ENCODE assay signal across 15 cellular contexts in genomic region chr12:121649819-121650353, GRCh38. TPM values are rescaled to one million over a fixed set of nuclear protein-coding genes. Genes with fewer than 3 reads are reported as not detected.
DNase-seq lines count a peak whose midpoint lies in the region; ATAC-seq and TF ChIP-seq lines count a peak whose summit lies in the region.
"Had no signal": no experiment of that assay in that cellular context is flagged by ENCODE, and none has a peak within 500 bp of the region (broad histone marks: within the 10 kb centered on the region; RNA-seq: fewer than 3 reads in every experiment).

No MANE protein-coding gene starts in this region.

- peaks cover 16% of the 10 kb centered on the region for H3K36me3 Mint-ChIP-seq in activated CD8-positive, alpha-beta T cell treated with anti-CD3 and anti-CD28 coated beads for 36 hours (ENCODE audit: low read depth)
- H3K36me3 Mint-ChIP-seq in type B pancreatic cell, result peaks cover 3% of the 10 kb centered on the region
- H3K36me3 Mint-ChIP-seq: brain had no signal

- CTCF ChIA-PET in activated CD8-positive, alpha-beta T cell treated with anti-CD3 and anti-CD28 coated beads for 36 hours (lab: Charles Lee), result interaction anchor here (1.6 to 2.1 kb wide), 2 partner anchors 22 to 32 kb away, joined by 6 to 8 read pairs; no protein-coding TSS in a partner anchor

- POLR2A ChIA-PET in activated CD8-positive, alpha-beta T cell treated with anti-CD3 and anti-CD28 coated beads for 36 hours (lab: Charles Lee), result interaction anchor here (0.6 to 1.3 kb wide), 3 partner anchors 11 to 22 kb away, joined by 3 to 4 read pairs (median 3); no protein-coding TSS in a partner anchor

- DNase-seq in GF-D8 (lab: John Stamatoyannopoulos, UW) (peak; percentile 100), NB4 (ENCODE audit: low read depth) (peak; percentile 100), type B pancreatic cell (ENCODE audit: extremely low spot score, unreplicated experiment) (no peak), OCI-M2 (lab: John Stamatoyannopoulos, UW; ENCODE audit: unreplicated experiment) (no peak), aorta (no peak)
- DNase-seq in activated CD8-positive, alpha-beta T cell treated with anti-CD3 and anti-CD28 coated beads for 36 hours, result peak; percentile 44
- DNase-seq: activated T-cell treated with anti-CD3 and anti-CD28 coated beads, Interleukin-2, amount 50 U/mL, for 4 hours; PC-9; T-helper 9 cell; testis had no signal

- peak; percentile 77 for ATAC-seq in activated CD8-positive, alpha-beta T cell treated with anti-CD3 and anti-CD28 coated beads for 36 hours
- no peak for ATAC-seq in aorta (ENCODE audit: low FRiP score)
- ATAC-seq: gastroesophageal sphincter had no signal

- no peaks in the 10 kb centered on the region for H3K36me3 ChIP-seq in neutrophil
- H3K36me3 ChIP-seq in aorta (ENCODE audit: control insufficient read depth in 1 of 2, insufficient read depth in 2 of 2, low read length in 1 of 2), result no peaks in the 10 kb centered on the region
- H3K36me3 ChIP-seq: gastroesophageal sphincter had no signal

- H3K27me3 Mint-ChIP-seq in activated CD8-positive, alpha-beta T cell treated with anti-CD3 and anti-CD28 coated beads for 36 hours, result no peaks in the 10 kb centered on the region
- H3K27me3 Mint-ChIP-seq in type B pancreatic cell, result no peaks in the 10 kb centered on the region

- H3K27ac ChIP-seq in neutrophil (peak overlapping the region; percentile 80), aorta (ENCODE audit: low read depth in 1 of 2, low read length in 2 of 2) (no peak overlapping the region)
- H3K27ac ChIP-seq: gastroesophageal sphincter, PC-9, testis had no signal

- TF ChIP-seq CTCF in NB4 (IDR thresholded peaks at IDR 0.05; ENCODE audit: low read depth, low read length) (no peak), neutrophil (IDR thresholded peaks at IDR 0.05) (peak; percentile 28), type B pancreatic cell (conservative IDR thresholded peaks at IDR 0.05) (no peak)
- TF ChIP-seq CTCF in activated CD8-positive, alpha-beta T cell treated with anti-CD3 and anti-CD28 coated beads for 36 hours (IDR thresholded peaks at IDR 0.05), result no peak

- WGBS in aorta, 2 donors, result 97 to 98% methylated on average over 8 of the region's 8 CpGs

- no peak overlapping the region for H3K4me3 ChIP-seq in NB4 (ENCODE audit: low read depth, low read length)
- peak overlapping the region; percentile 6 to 32 for H3K4me3 ChIP-seq in neutrophil (ENCODE audit: low read depth in 1 of 2, low read length in 1 of 2)
- H3K4me3 ChIP-seq in aorta (ENCODE audit: low read length in 2 of 2), result no peak overlapping the region
- H3K4me3 ChIP-seq: gastroesophageal sphincter, PC-9, testis had no signal

- peaks cover 36 to 48% of the 10 kb centered on the region in 2 experiments for H3K4me1 ChIP-seq in neutrophil (ENCODE audit: control insufficient read depth in 1 of 2, insufficient read depth in 1 of 2, low read depth in 1 of 2, low read length in 1 of 2)
- H3K4me1 ChIP-seq in aorta (ENCODE audit: control insufficient read depth in 1 of 2, insufficient read depth in 2 of 2, low read length in 2 of 2), result no peaks in the 10 kb centered on the region
- H3K4me1 ChIP-seq: gastroesophageal sphincter, testis had no signal

- no peaks in the 10 kb centered on the region for H3K9me3 ChIP-seq in neutrophil
- no peaks in the 10 kb centered on the region for H3K9me3 ChIP-seq in aorta (ENCODE audit: control insufficient read depth, low read length)
- H3K9me3 ChIP-seq: gastroesophageal sphincter, testis had no signal

- H3K27me3 ChIP-seq in neutrophil (no peaks in the 10 kb centered on the region), aorta (ENCODE audit: control insufficient read depth in 1 of 2, insufficient read depth in 2 of 2, low read length in 1 of 2) (no peaks in the 10 kb centered on the region)
- H3K27me3 ChIP-seq: gastroesophageal sphincter, testis had no signal

- intact Hi-C loops in activated CD8-positive, alpha-beta T cell treated with anti-CD3 and anti-CD28 coated beads for 36 hours (cut with micrococcal nuclease), result no loop called here
- intact Hi-C loops in aorta (cut with DNase I), result no loop called here

- peaks cover 1% of the 10 kb centered on the region for H3K9me3 Mint-ChIP-seq in activated CD8-positive, alpha-beta T cell treated with anti-CD3 and anti-CD28 coated beads for 36 hours
- no peaks in the 10 kb centered on the region for H3K9me3 Mint-ChIP-seq in type B pancreatic cell
- H3K9me3 Mint-ChIP-seq: activated T-cell treated with anti-CD3 and anti-CD28 coated beads, Interleukin-2, amount 50 U/mL, for 4 hours; neural crest cell had no signal

- no peak overlapping the region for H3K4me3 Mint-ChIP-seq in activated CD8-positive, alpha-beta T cell treated with anti-CD3 and anti-CD28 coated beads for 36 hours
- H3K4me3 Mint-ChIP-seq in type B pancreatic cell, result no peak overlapping the region
- H3K4me3 Mint-ChIP-seq: activated T-cell treated with anti-CD3 and anti-CD28 coated beads, Interleukin-2, amount 50 U/mL, for 4 hours; brain; neural crest cell had no signal

- peak overlapping the region; percentile 47 for H3K27ac Mint-ChIP-seq in activated CD8-positive, alpha-beta T cell treated with anti-CD3 and anti-CD28 coated beads for 36 hours
- H3K27ac Mint-ChIP-seq in type B pancreatic cell, result no peak overlapping the region
- H3K27ac Mint-ChIP-seq: brain had no signal

- TF ChIP-seq POLR2A in NB4 (IDR thresholded peaks at IDR 0.05; ENCODE audit: extremely low read depth, insufficient read length), result no peak

- peaks cover 26% of the 10 kb centered on the region for H3K4me1 Mint-ChIP-seq in activated CD8-positive, alpha-beta T cell treated with anti-CD3 and anti-CD28 coated beads for 36 hours (ENCODE audit: low read depth)
- peaks cover 8% of the 10 kb centered on the region for H3K4me1 Mint-ChIP-seq in type B pancreatic cell (ENCODE audit: unreplicated experiment)
- H3K4me1 Mint-ChIP-seq: neural crest cell had no signal

RNA-seq across cellular contexts. Expression of gene MORN3, which starts 19.6 kb away (rescaled TPM):
- 1 to 10 TPM in 1 of 2 experiments, under 1 TPM in 1; 0.51 to 1.1 TPM for total RNA-seq in activated CD8-positive, alpha-beta T cell treated with anti-CD3 and anti-CD28 coated beads for 36 hours
- total RNA-seq in type B pancreatic cell (ENCODE audit: low replicate concordance) (0.80 and 0.83 TPM in 2 replicates), aorta (under 1 TPM in 1 of 2 donors, not detected in 1; 0.57 TPM)
- 1 to 10 TPM; 1.3 to 1.4 TPM for polyA plus RNA-seq in aorta
- total RNA-seq: LHCN-M2 had no signal

RNA-seq across cellular contexts. Expression of gene ORAI1, which starts 23.6 kb away (rescaled TPM):
- total RNA-seq in activated CD8-positive, alpha-beta T cell treated with anti-CD3 and anti-CD28 coated beads for 36 hours, result 10 to 100 TPM; 37.0 to 38.1 TPM
- total RNA-seq in type B pancreatic cell (ENCODE audit: low replicate concordance) (10.5 and 12.9 TPM in 2 replicates), aorta (10 to 100 TPM; 11.0 to 12.5 TPM)
- 1 to 10 TPM; 3.6 to 7.1 TPM for polyA plus RNA-seq in aorta

Comparison
In these comparisons a context has a peak if more than half of its experiments do, and no peak if none do; other contexts are left out.
1. DNase-seq: peak in GF-D8 (single experiment), NB4 (single experiment) and activated CD8-positive, alpha-beta T cell treated with anti-CD3 and anti-CD28 coated beads for 36 hours (single experiment); none in type B pancreatic cell (single experiment), OCI-M2 (single experiment) and aorta (0 of 2).
2. H3K4me3 ChIP-seq: peak in neutrophil (2 of 2); none in NB4 (single experiment) and aorta (0 of 2).